In the genomic region with DNA sequence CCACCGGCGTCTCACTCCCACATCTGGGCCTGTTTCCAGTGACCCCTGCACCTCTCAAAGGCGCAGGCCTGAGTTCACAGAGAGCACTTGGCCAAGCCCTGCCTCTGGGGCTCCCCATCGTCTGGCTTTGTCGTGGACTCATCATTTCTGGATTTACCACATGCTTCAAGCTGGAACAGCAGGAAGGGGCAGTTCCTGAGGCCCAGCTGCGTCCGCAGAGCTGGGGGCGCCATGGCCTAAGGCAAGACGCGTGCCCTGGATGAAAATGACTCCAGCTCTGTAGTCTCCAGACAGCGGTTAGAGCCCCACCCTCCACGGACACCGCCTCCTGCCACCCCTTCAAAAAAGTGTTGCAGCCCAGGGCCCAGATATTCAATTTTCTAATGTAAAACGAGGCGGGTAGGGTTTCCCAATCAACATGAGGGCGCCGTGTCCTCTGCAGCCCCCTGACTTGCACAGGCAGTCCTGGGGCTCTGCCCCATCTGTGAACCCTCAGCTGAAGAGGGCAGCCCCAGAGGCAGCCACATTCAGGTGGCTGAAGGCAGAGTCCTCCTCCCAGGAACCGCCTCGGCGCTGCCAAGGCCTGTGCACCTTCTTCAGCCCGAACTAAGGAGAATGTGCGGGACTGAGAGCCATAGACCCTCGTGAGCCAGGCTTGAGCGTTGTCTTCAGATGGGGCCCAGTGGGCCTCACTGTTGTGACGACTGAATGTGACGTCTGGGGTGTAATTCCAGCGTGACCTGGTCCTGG, we compare ENCODE assay signal across 24 cellular contexts.
DNase-seq lines count a peak whose midpoint lies in the region; FAIRE-seq and TF ChIP-seq lines count a peak whose summit lies in the region.
"Had no signal": no experiment of that assay in that cellular context is flagged by ENCODE, and none has a peak within 500 bp of the region (broad histone marks: within the 10 kb centered on the region; RNA-seq: fewer than 3 reads in every experiment).

No MANE protein-coding gene starts in this region.

- peak overlapping the region; percentile 46; the same call in 1 of the 2 replicates for H3K27ac ChIP-seq in BLaER1
- H3K27ac ChIP-seq in hepatocyte: no peak overlapping the region
- H3K27ac ChIP-seq: colonic mucosa, GM23248, testis, uterus, WERI-Rb-1 had no signal

- H3K4me2 ChIP-seq in BLaER1: peak overlapping the region; percentile 24; the same call in 1 of the 2 replicates
- no peak overlapping the region for H3K4me2 ChIP-seq in hepatocyte

- H3K4me3 Mint-ChIP-seq in CD14-positive monocyte (no peak overlapping the region), osteocyte (ENCODE audit: unreplicated experiment) (no peak overlapping the region)
- H3K4me3 Mint-ChIP-seq: activated CD4-positive, alpha-beta T cell treated with anti-CD3 and anti-CD28 coated beads, Interleukin-2, amount 10 ng/mL, durations not matched to agents 24 days and 14 days; activated T-helper 1 cell treated with anti-CD3 and anti-CD28 coated beads, Interleukin-12 subunit alpha, Interleukin-12 subunit beta, Interleukin-2, Interleukin-4 antibody, amounts not matched to agents 30 ng/mL and 10 ng/mL and 1 ng/mL, durations not matched to agents 14 hours and 24 hours and 36 hours; CD4-positive, CD25-positive, alpha-beta regulatory T cell; stimulated activated naive B cell treated with anti-CD40 and anti-IgM and Interleukin-4, amounts not matched to agents 10 μg/mL and 1 μg/mL and 100 μg/mL, for 72 hours had no signal

- H3K4me1 Mint-ChIP-seq in CD14-positive monocyte: no peaks in the 10 kb centered on the region
- H3K4me1 Mint-ChIP-seq in osteocyte (ENCODE audit: unreplicated experiment): peaks cover 20% of the 10 kb centered on the region

- no peak for TF ChIP-seq POLR2A in erythroblast (IDR thresholded peaks at IDR 0.05; ENCODE audit: low read length)

- no peaks in the 10 kb centered on the region for H3K9me3 Mint-ChIP-seq in CD14-positive monocyte
- no peaks in the 10 kb centered on the region for H3K9me3 Mint-ChIP-seq in osteocyte (ENCODE audit: unreplicated experiment)
- H3K9me3 Mint-ChIP-seq: activated CD4-positive, alpha-beta T cell treated with anti-CD3 and anti-CD28 coated beads, Interleukin-2, amount 10 ng/mL, durations not matched to agents 24 days and 14 days; activated T-helper 1 cell treated with anti-CD3 and anti-CD28 coated beads, Interleukin-12 subunit alpha, Interleukin-12 subunit beta, Interleukin-2, Interleukin-4 antibody, amounts not matched to agents 30 ng/mL and 10 ng/mL and 1 ng/mL, durations not matched to agents 14 hours and 24 hours and 36 hours; CD4-positive, CD25-positive, alpha-beta regulatory T cell; stimulated activated naive B cell treated with anti-CD40 and anti-IgM and Interleukin-4, amounts not matched to agents 10 μg/mL and 1 μg/mL and 100 μg/mL, for 72 hours had no signal

- H2AFZ ChIP-seq in hepatocyte: no peak overlapping the region
- H2AFZ ChIP-seq: GM23248 had no signal

- intact Hi-C loops in CD14-positive monocyte (cut with micrococcal nuclease): no loop called here

- H3K36me3 ChIP-seq in BLaER1 (peaks cover 7% of the 10 kb centered on the region), hepatocyte (replicated peaks; ENCODE audit: insufficient read depth, low read depth) (no peaks in the 10 kb centered on the region)
- H3K36me3 ChIP-seq: colonic mucosa, uterus had no signal

- H3K4me1 ChIP-seq in BLaER1: peaks cover 90% of the 10 kb centered on the region
- peaks cover 17% of the 10 kb centered on the region for H3K4me1 ChIP-seq in hepatocyte (ENCODE audit: insufficient read depth)
- H3K4me1 ChIP-seq: colonic mucosa, uterus had no signal

- H4K20me1 ChIP-seq in BLaER1 (no peaks in the 10 kb centered on the region), hepatocyte (ENCODE audit: insufficient read depth, poor library complexity, severe bottlenecking) (no peaks in the 10 kb centered on the region)

- H3K9me3 ChIP-seq in BLaER1 (no peaks in the 10 kb centered on the region), hepatocyte (ENCODE audit: low read depth) (no peaks in the 10 kb centered on the region)
- H3K9me3 ChIP-seq: colonic mucosa, testis, uterus had no signal

- whole genome bisulfite sequencing in hepatocyte (ENCODE audit: low lambda C conversion rate, missing lambda C conversion rate): 84% methylated on average over 27 of the region's 27 CpGs

- H3K27ac Mint-ChIP-seq in CD14-positive monocyte (no peak overlapping the region), osteocyte (ENCODE audit: unreplicated experiment) (no peak overlapping the region)
- H3K27ac Mint-ChIP-seq: activated CD4-positive, alpha-beta T cell treated with anti-CD3 and anti-CD28 coated beads, Interleukin-2, amount 10 ng/mL, durations not matched to agents 24 days and 14 days; activated T-helper 1 cell treated with anti-CD3 and anti-CD28 coated beads, Interleukin-12 subunit alpha, Interleukin-12 subunit beta, Interleukin-2, Interleukin-4 antibody, amounts not matched to agents 30 ng/mL and 10 ng/mL and 1 ng/mL, durations not matched to agents 14 hours and 24 hours and 36 hours; CD4-positive, CD25-positive, alpha-beta regulatory T cell; stimulated activated naive B cell treated with anti-CD40 and anti-IgM and Interleukin-4, amounts not matched to agents 10 μg/mL and 1 μg/mL and 100 μg/mL, for 72 hours had no signal

- H3K27me3 ChIP-seq in BLaER1 (no peaks in the 10 kb centered on the region), hepatocyte (no peaks in the 10 kb centered on the region)
- H3K27me3 ChIP-seq: colonic mucosa, testis, uterus had no signal

- TF ChIP-seq CTCF in CD14-positive monocyte (IDR thresholded peaks at IDR 0.05): no peak
- no peak for TF ChIP-seq CTCF in osteocyte (IDR thresholded peaks at IDR 0.05)
- no peak for TF ChIP-seq CTCF in hepatocyte (IDR thresholded peaks at IDR 0.05; ENCODE audit: poor library complexity)

- peak; percentile 27 for DNase-seq in CD14-positive monocyte (ENCODE audit: low spot score)
- peak; percentile 30 to 37 for DNase-seq in erythroblast (lab: John Stamatoyannopoulos, UW)
- DNase-seq in osteocyte (ENCODE audit: extremely low spot score, unreplicated experiment): peak; percentile 82
- no peak for DNase-seq in GM19239 (ENCODE audit: insufficient read length, low spot score)
- DNase-seq in hepatocyte (ENCODE audit: low spot score): no peak
- no peak for DNase-seq in HCEC 1CT
- DNase-seq: activated CD4-positive, alpha-beta T cell treated with anti-CD3 and anti-CD28 coated beads, Interleukin-2, amount 10 ng/mL, durations not matched to agents 24 days and 14 days; activated naive CD4-positive, alpha-beta T cell treated with anti-CD3 and anti-CD28 coated beads, Interleukin-2, amount 50 U/mL, for 16 hours; CD4-positive, CD25-positive, alpha-beta regulatory T cell; colonic mucosa; effector CD8-positive, alpha-beta T cell; GM23248; NCI-H2171 treated with DMSO at 0.1 percent for 48 hours; NCI-H510A treated with DMSO at 0.1 percent for 48 hours; nucleus accumbens; PC-3; retina; stimulated activated naive B cell treated with anti-CD40 and anti-IgM and Interleukin-4, amounts not matched to agents 10 μg/mL and 1 μg/mL and 100 μg/mL, for 72 hours; T1000; testis; uterus; WERI-Rb-1 had no signal

- no peaks in the 10 kb centered on the region for H3K79me2 ChIP-seq in hepatocyte

- no peak overlapping the region for H3K9ac ChIP-seq in BLaER1
- H3K9ac ChIP-seq: GM23248 had no signal

- no peak for FAIRE-seq in GM19239 (lab: Jason Lieb, UNC)

- H3K4me3 ChIP-seq in BLaER1: no peak overlapping the region
- H3K4me3 ChIP-seq in hepatocyte: no peak overlapping the region
- H3K4me3 ChIP-seq: colonic mucosa, GM23248, testis, uterus had no signal

- H3K36me3 Mint-ChIP-seq in CD14-positive monocyte (peaks cover 11 to 31% of the 10 kb centered on the region in 2 donors), osteocyte (ENCODE audit: unreplicated experiment) (no peaks in the 10 kb centered on the region)

- H3K27me3 Mint-ChIP-seq in CD14-positive monocyte (ENCODE audit: low read depth in 3 of 3): peaks cover 0 to 1% (median 0%) of the 10 kb centered on the region in 3 donors
- H3K27me3 Mint-ChIP-seq in osteocyte (ENCODE audit: unreplicated experiment): no peaks in the 10 kb centered on the region
- H3K27me3 Mint-ChIP-seq: activated CD4-positive, alpha-beta T cell treated with anti-CD3 and anti-CD28 coated beads, Interleukin-2, amount 10 ng/mL, durations not matched to agents 24 days and 14 days; CD4-positive, CD25-positive, alpha-beta regulatory T cell; stimulated activated naive B cell treated with anti-CD40 and anti-IgM and Interleukin-4, amounts not matched to agents 10 μg/mL and 1 μg/mL and 100 μg/mL, for 72 hours had no signal

- no peaks in the 10 kb centered on the region for H3K9me2 ChIP-seq in hepatocyte (replicated peaks; ENCODE audit: insufficient read depth)

Comparison
In these comparisons a context has a peak if more than half of its experiments do, and no peak if none do; other contexts are left out.
1. DNase-seq: peak in CD14-positive monocyte (single experiment), erythroblast (2 of 2) and osteocyte (single experiment); none in GM19239 (single experiment), hepatocyte (single experiment) and HCEC 1CT (single experiment).